Comparison of ENCODE assay signal across 8 cellular contexts in the genomic region with DNA sequence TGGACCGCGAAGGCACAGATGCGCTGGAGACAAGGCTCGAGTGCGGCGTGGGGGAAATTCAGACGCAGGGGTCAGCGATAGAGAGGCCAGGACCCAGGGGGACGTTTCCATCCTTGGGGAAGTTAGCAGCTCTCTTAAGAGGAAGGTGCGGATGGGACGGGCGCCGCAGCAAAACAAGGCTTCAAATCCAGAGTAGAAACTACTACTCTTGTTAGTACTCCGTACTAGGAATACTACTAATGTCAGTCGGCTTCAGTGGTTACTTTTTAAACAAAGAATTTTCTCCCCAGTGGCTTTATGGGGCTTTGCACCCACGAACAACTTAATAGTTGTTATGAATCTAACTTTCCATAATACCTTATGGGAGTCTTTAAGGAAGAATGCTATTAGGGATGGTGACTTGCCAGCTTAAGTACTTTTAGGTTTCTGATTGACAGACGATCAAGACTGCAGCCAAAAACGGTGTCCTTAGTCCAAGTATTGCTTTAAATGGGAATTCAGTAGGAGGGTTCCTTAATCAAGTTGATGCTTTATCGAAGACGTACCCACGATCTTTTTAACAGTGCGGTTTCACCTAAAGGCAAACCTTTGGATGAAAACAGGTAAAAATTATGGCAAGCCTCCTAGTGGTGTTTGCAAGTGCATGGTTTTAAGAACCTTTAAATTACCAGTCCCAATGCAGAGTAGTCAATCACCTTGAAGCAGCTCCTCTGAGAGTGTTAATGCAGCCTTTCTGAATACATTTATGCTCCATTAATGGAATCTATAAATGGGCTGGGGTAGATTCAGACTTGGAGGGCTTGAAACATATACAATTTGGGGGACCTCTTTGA. TPM values are rescaled to one million over a fixed set of nuclear protein-coding genes. Genes with fewer than 3 reads are reported as not detected.
DNase-seq lines count a peak whose midpoint lies in the region; ATAC-seq and TF ChIP-seq lines count a peak whose summit lies in the region.

No MANE protein-coding gene starts in this region.

- no peaks in the 10 kb centered on the region for H3K27me3 ChIP-seq in CD4-positive, alpha-beta T cell (ENCODE audit: control insufficient read depth, insufficient read depth, low read length)
- no peaks in the 10 kb centered on the region for H3K27me3 ChIP-seq in RWPE2 (ENCODE audit: insufficient read depth, poor library complexity, severe bottlenecking)
- H3K27me3 ChIP-seq in endocrine pancreas (ENCODE audit: control insufficient read depth, insufficient read depth, low read length): no peaks in the 10 kb centered on the region

- ATAC-seq in CD4-positive, alpha-beta T cell (ENCODE audit: poor library complexity): peak; percentile 57
- peak; percentile 13 for ATAC-seq in GM19023 (IDR thresholded peaks at IDR 0.05; ENCODE audit: unreplicated experiment)
- peak; percentile 24 for ATAC-seq in HG03354 (IDR thresholded peaks at IDR 0.05; ENCODE audit: poor library complexity, severe bottlenecking, unreplicated experiment)
- ATAC-seq in RWPE2 (ENCODE audit: low read depth): peak; percentile 7
- peak; percentile 43 to 58 for ATAC-seq in naive thymus-derived CD8-positive, alpha-beta T cell

- peak overlapping the region; percentile 88 for H3K27ac Mint-ChIP-seq in CD4-positive, alpha-beta T cell
- peak overlapping the region; percentile 53 to 96 (median 92) for H3K27ac Mint-ChIP-seq in naive thymus-derived CD8-positive, alpha-beta T cell

- H3K36me3 ChIP-seq in RWPE2 (ENCODE audit: low read depth) (peaks cover under 1% of the 10 kb centered on the region; the same call in 1 of the 2 replicates), endocrine pancreas (ENCODE audit: control insufficient read depth, insufficient read depth, low read length) (no peaks in the 10 kb centered on the region)

- DNase-seq in CD4-positive, alpha-beta T cell: no peak
- DNase-seq in RWPE2 (ENCODE audit: low spot score): no peak
- peak in 3 of 10 donors; percentile 3 to 37 (median 28) for DNase-seq in naive thymus-derived CD8-positive, alpha-beta T cell
- DNase-seq in stimulated activated CD4-positive, alpha-beta T cell treated with anti-CD3 and anti-CD28 coated beads, Interleukin-2, amount 100 ng/mL, for 24 hours: no peak
- DNase-seq in activated gamma-delta T cell treated with Interleukin-2 at 50 U/mL for 16 hours: no peak

- no peaks in the 10 kb centered on the region for H3K9me3 Mint-ChIP-seq in CD4-positive, alpha-beta T cell
- no peaks in the 10 kb centered on the region for H3K9me3 Mint-ChIP-seq in naive thymus-derived CD8-positive, alpha-beta T cell

- TF ChIP-seq CTCF in CD4-positive, alpha-beta T cell (IDR thresholded peaks at IDR 0.05): peak; percentile 64
- TF ChIP-seq CTCF in RWPE2 (IDR thresholded peaks at IDR 0.05; ENCODE audit: poor library complexity, severe bottlenecking): peak; percentile 77

- intact Hi-C loops in CD4-positive, alpha-beta T cell (cut with DNase I, micrococcal nuclease): loop anchor here (1.0 to 10.0 kb wide), 5 partner anchors 16 to 780 kb away; partner anchors contain the start of genes BTAF1 (in 1 of the 2), CPEB3 (in 1 of the 2), MARCHF5 (in 1 of the 2) and TNKS2 (in 1 of the 2)

- H3K9ac ChIP-seq in endocrine pancreas (ENCODE audit: control insufficient read depth, insufficient read depth, low read length): peak overlapping the region; percentile 93

- no peaks in the 10 kb centered on the region for H3K27me3 Mint-ChIP-seq in CD4-positive, alpha-beta T cell
- no peaks in the 10 kb centered on the region for H3K27me3 Mint-ChIP-seq in naive thymus-derived CD8-positive, alpha-beta T cell

- H3K4me3 ChIP-seq in RWPE2 (ENCODE audit: severe bottlenecking) (peak overlapping the region; percentile 79), endocrine pancreas (ENCODE audit: control insufficient read depth, insufficient read depth, low read length) (peak overlapping the region; percentile 81)

- peaks cover 17% of the 10 kb centered on the region for H3K4me1 ChIP-seq in RWPE2 (ENCODE audit: insufficient read depth, poor library complexity, severe bottlenecking)
- peaks cover 11% of the 10 kb centered on the region for H3K4me1 ChIP-seq in endocrine pancreas (ENCODE audit: control insufficient read depth, insufficient read depth, low read length)

- POLR2A ChIA-PET in CD4-positive, alpha-beta T cell (lab: Charles Lee): interaction anchor here (0.6 to 4.6 kb wide), 13 partner anchors 9 to 1127 kb away, joined by 3 to 103 read pairs (median 4); partner anchors contain the start of genes CPEB3, EXOC6, FRA10AC1 and KIF11
- POLR2A ChIA-PET in naive thymus-derived CD8-positive, alpha-beta T cell (lab: Charles Lee): interaction anchor here (0.6 to 3.3 kb wide), 12 partner anchors 9 to 777 kb away, joined by 3 to 46 read pairs (median 4); partner anchors contain the start of genes CPEB3, EXOC6, KIF11 and MARCHF5

- H3K9me3 ChIP-seq in CD4-positive, alpha-beta T cell (ENCODE audit: control insufficient read depth, low read length): no peaks in the 10 kb centered on the region
- H3K9me3 ChIP-seq in RWPE2 (ENCODE audit: severe bottlenecking) (no peaks in the 10 kb centered on the region), endocrine pancreas (ENCODE audit: control insufficient read depth, low read length) (no peaks in the 10 kb centered on the region)

- H3K4me1 Mint-ChIP-seq in CD4-positive, alpha-beta T cell (ENCODE audit: low read depth): peaks cover 35% of the 10 kb centered on the region
- peaks cover 20 to 38% (median 35%) of the 10 kb centered on the region in 4 donors for H3K4me1 Mint-ChIP-seq in naive thymus-derived CD8-positive, alpha-beta T cell

- peak overlapping the region; percentile 93 for H3K4me3 Mint-ChIP-seq in CD4-positive, alpha-beta T cell
- H3K4me3 Mint-ChIP-seq in naive thymus-derived CD8-positive, alpha-beta T cell: peak overlapping the region; percentile 66 to 93 (median 88)

- H3K36me3 Mint-ChIP-seq in CD4-positive, alpha-beta T cell (ENCODE audit: low read depth): no peaks in the 10 kb centered on the region
- H3K36me3 Mint-ChIP-seq in naive thymus-derived CD8-positive, alpha-beta T cell: no peaks in the 10 kb centered on the region

- CTCF ChIA-PET in CD4-positive, alpha-beta T cell (lab: Charles Lee): interaction anchor here (0.8 to 5.7 kb wide), 10 partner anchors 9 to 284 kb away, joined by 3 to 108 read pairs (median 4); partner anchors contain the start of genes CPEB3, KIF11 and MARCHF5

- peak overlapping the region; percentile 77 for H3K27ac ChIP-seq in CD4-positive, alpha-beta T cell (ENCODE audit: low read depth, low read length)
- peak overlapping the region; percentile 80 for H3K27ac ChIP-seq in RWPE2 (ENCODE audit: poor library complexity, severe bottlenecking)

RNA-seq across cellular contexts. Expression of gene IDE, which starts 0.9 kb away (rescaled TPM):
- 10 to 100 TPM; 15.2 to 17.8 TPM for total RNA-seq in CD4-positive, alpha-beta T cell
- total RNA-seq in naive thymus-derived CD8-positive, alpha-beta T cell: 10 to 100 TPM; 27.0 to 29.0 TPM
- 10 to 100 TPM in 1 of 3 donors, 1 to 10 TPM in 2; 7.3 to 11.2 (median 9.5) TPM for polyA plus RNA-seq in naive thymus-derived CD8-positive, alpha-beta T cell

RNA-seq across cellular contexts. Expression of gene KIF11, which starts 18.2 kb away (rescaled TPM):
- total RNA-seq in CD4-positive, alpha-beta T cell: under 1 TPM; 0.38 to 0.47 TPM
- total RNA-seq in naive thymus-derived CD8-positive, alpha-beta T cell: under 1 TPM; 0.55 to 0.96 TPM
- polyA plus RNA-seq in naive thymus-derived CD8-positive, alpha-beta T cell: under 1 TPM; 0.20 to 0.72 (median 0.42) TPM

Comparison
In these comparisons a context has a peak if more than half of its experiments do, and no peak if none do; other contexts are left out.
1. ATAC-seq: peak in every context shown above with its lines; median percentile 57 in CD4-positive, alpha-beta T cell; 50 in naive thymus-derived CD8-positive, alpha-beta T cell; 24 in HG03354; 13 in GM19023; 7 in RWPE2.